Comparison of ENCODE assay signal across 14 cellular contexts in genomic region chr17:16250635-16251034, GRCh38. TPM values are rescaled to one million over a fixed set of nuclear protein-coding genes. Genes with fewer than 3 reads are reported as not detected.
DNase-seq lines count a peak whose midpoint lies in the region; ATAC-seq and TF ChIP-seq lines count a peak whose summit lies in the region.
"Had no signal": no experiment of that assay in that cellular context is flagged by ENCODE, and none has a peak within 500 bp of the region (broad histone marks: within the 10 kb centered on the region; RNA-seq: fewer than 3 reads in every experiment).

No MANE protein-coding gene starts in this region.

- ATAC-seq in activated T-helper 17 cell treated with anti-CD3 and anti-CD28 coated beads, Interleukin-2, amount 50 U/mL, for 72 hours (replicated peaks) = peak; percentile 26
- ATAC-seq in stimulated activated naive CD8-positive, alpha-beta T cell treated with anti-CD3 and anti-CD28 coated beads, Interleukin-15, Interleukin-2, amounts not matched to agents 100 U/mL and 50 U/mL, for 24 hours = peak; percentile 59
- no peak for ATAC-seq in HG02798 (IDR thresholded peaks at IDR 0.05; ENCODE audit: poor library complexity, unreplicated experiment)
- ATAC-seq in GM18517 (IDR thresholded peaks at IDR 0.05; ENCODE audit: unreplicated experiment) = no peak
- ATAC-seq: activated CD8-positive, alpha-beta memory T cell treated with anti-CD3 and anti-CD28 coated beads, Interleukin-2, amount 10 ng/mL, durations not matched to agents 7 days and 5 days had no signal

- H3K4me3 Mint-ChIP-seq in activated naive CD4-positive, alpha-beta T cell treated with anti-CD3 and anti-CD28 coated beads for 36 hours = no peak overlapping the region
- no peak overlapping the region for H3K4me3 Mint-ChIP-seq in activated naive CD4-positive, alpha-beta T cell treated with anti-CD3 and anti-CD28 coated beads, Interleukin-2, amount 10 ng/mL, durations not matched to agents 7 days and 5 days
- no peak overlapping the region for H3K4me3 Mint-ChIP-seq in activated T-helper 17 cell treated with anti-CD3 and anti-CD28 coated beads, Interleukin-2, amount 50 U/mL, for 72 hours
- H3K4me3 Mint-ChIP-seq: activated CD8-positive, alpha-beta memory T cell treated with anti-CD3 and anti-CD28 coated beads, Interleukin-2, amount 10 ng/mL, durations not matched to agents 7 days and 5 days; immature natural killer cell had no signal

- H3K4me3 ChIP-seq in fibroblast of mammary gland (ENCODE audit: control insufficient read depth, low read depth, low read length) = no peak overlapping the region
- H3K4me3 ChIP-seq: SJCRH30 had no signal

- peaks cover 16% of the 10 kb centered on the region for H3K4me1 Mint-ChIP-seq in activated naive CD4-positive, alpha-beta T cell treated with anti-CD3 and anti-CD28 coated beads for 36 hours (ENCODE audit: low read depth)
- H3K4me1 Mint-ChIP-seq in activated naive CD4-positive, alpha-beta T cell treated with anti-CD3 and anti-CD28 coated beads, Interleukin-2, amount 10 ng/mL, durations not matched to agents 7 days and 5 days = peaks cover 7% of the 10 kb centered on the region
- H3K4me1 Mint-ChIP-seq in activated T-helper 17 cell treated with anti-CD3 and anti-CD28 coated beads, Interleukin-2, amount 50 U/mL, for 72 hours = peaks cover 14% of the 10 kb centered on the region

- H3K36me3 Mint-ChIP-seq in activated naive CD4-positive, alpha-beta T cell treated with anti-CD3 and anti-CD28 coated beads for 36 hours (ENCODE audit: low read depth) = peaks cover 16% of the 10 kb centered on the region
- H3K36me3 Mint-ChIP-seq in activated naive CD4-positive, alpha-beta T cell treated with anti-CD3 and anti-CD28 coated beads, Interleukin-2, amount 10 ng/mL, durations not matched to agents 7 days and 5 days = peaks cover 4% of the 10 kb centered on the region
- peaks cover 26% of the 10 kb centered on the region for H3K36me3 Mint-ChIP-seq in activated T-helper 17 cell treated with anti-CD3 and anti-CD28 coated beads, Interleukin-2, amount 50 U/mL, for 72 hours (ENCODE audit: low read depth)

- DNase-seq in activated naive CD4-positive, alpha-beta T cell treated with anti-CD3 and anti-CD28 coated beads for 36 hours = no peak
- no peak for DNase-seq in activated naive CD4-positive, alpha-beta T cell treated with anti-CD3 and anti-CD28 coated beads, Interleukin-2, amount 10 ng/mL, durations not matched to agents 7 days and 5 days
- DNase-seq in fibroblast of mammary gland (ENCODE audit: low read depth) (peak; percentile 54), NCI-H345 treated with DMSO at 0.1 percent for 48 hours (lab: John Stamatoyannopoulos, UW; ENCODE audit: unreplicated experiment) (no peak)
- no peak for DNase-seq in stimulated activated naive CD8-positive, alpha-beta T cell treated with anti-CD3 and anti-CD28 coated beads, Interleukin-15, Interleukin-2, amounts not matched to agents 100 U/mL and 50 U/mL, for 24 hours
- DNase-seq: activated CD8-positive, alpha-beta memory T cell treated with anti-CD3 and anti-CD28 coated beads, Interleukin-2, amount 10 ng/mL, durations not matched to agents 7 days and 5 days; AML-193; amniotic stem cell; immature natural killer cell; mesendoderm; SJCRH30 had no signal

- no peak for TF ChIP-seq CTCF in fibroblast of mammary gland (conservative IDR thresholded peaks at IDR 0.05; ENCODE audit: control insufficient read depth, insufficient read depth, low read depth, low read length)

- CTCF ChIA-PET in activated naive CD4-positive, alpha-beta T cell treated with anti-CD3 and anti-CD28 coated beads for 36 hours (lab: Charles Lee) = interaction anchor here (0.5 kb wide), 1 partner anchor 113 kb away, joined by 3 read pairs; no protein-coding TSS in a partner anchor
- CTCF ChIA-PET in activated naive CD4-positive, alpha-beta T cell treated with anti-CD3 and anti-CD28 coated beads, Interleukin-2, amount 10 ng/mL, durations not matched to agents 7 days and 5 days (lab: Charles Lee) = no interaction called here

- no peaks in the 10 kb centered on the region for H3K9me3 Mint-ChIP-seq in activated naive CD4-positive, alpha-beta T cell treated with anti-CD3 and anti-CD28 coated beads for 36 hours
- no peaks in the 10 kb centered on the region for H3K9me3 Mint-ChIP-seq in activated naive CD4-positive, alpha-beta T cell treated with anti-CD3 and anti-CD28 coated beads, Interleukin-2, amount 10 ng/mL, durations not matched to agents 7 days and 5 days
- H3K9me3 Mint-ChIP-seq in activated T-helper 17 cell treated with anti-CD3 and anti-CD28 coated beads, Interleukin-2, amount 50 U/mL, for 72 hours = no peaks in the 10 kb centered on the region
- H3K9me3 Mint-ChIP-seq: immature natural killer cell had no signal

- intact Hi-C loops in activated naive CD4-positive, alpha-beta T cell treated with anti-CD3 and anti-CD28 coated beads for 36 hours (cut with micrococcal nuclease) = no loop called here

- no peaks in the 10 kb centered on the region for H3K27me3 Mint-ChIP-seq in activated naive CD4-positive, alpha-beta T cell treated with anti-CD3 and anti-CD28 coated beads for 36 hours (ENCODE audit: low read depth)
- H3K27me3 Mint-ChIP-seq in activated naive CD4-positive, alpha-beta T cell treated with anti-CD3 and anti-CD28 coated beads, Interleukin-2, amount 10 ng/mL, durations not matched to agents 7 days and 5 days = no peaks in the 10 kb centered on the region
- no peaks in the 10 kb centered on the region for H3K27me3 Mint-ChIP-seq in activated T-helper 17 cell treated with anti-CD3 and anti-CD28 coated beads, Interleukin-2, amount 50 U/mL, for 72 hours
- H3K27me3 Mint-ChIP-seq: activated CD8-positive, alpha-beta memory T cell treated with anti-CD3 and anti-CD28 coated beads, Interleukin-2, amount 10 ng/mL, durations not matched to agents 7 days and 5 days had no signal

- H3K27ac Mint-ChIP-seq in activated naive CD4-positive, alpha-beta T cell treated with anti-CD3 and anti-CD28 coated beads for 36 hours = peak overlapping the region; percentile 46
- no peak overlapping the region for H3K27ac Mint-ChIP-seq in activated naive CD4-positive, alpha-beta T cell treated with anti-CD3 and anti-CD28 coated beads, Interleukin-2, amount 10 ng/mL, durations not matched to agents 7 days and 5 days
- peak overlapping the region; percentile 73 for H3K27ac Mint-ChIP-seq in activated T-helper 17 cell treated with anti-CD3 and anti-CD28 coated beads, Interleukin-2, amount 50 U/mL, for 72 hours
- H3K27ac Mint-ChIP-seq: activated CD8-positive, alpha-beta memory T cell treated with anti-CD3 and anti-CD28 coated beads, Interleukin-2, amount 10 ng/mL, durations not matched to agents 7 days and 5 days had no signal

RNA-seq across cellular contexts. Expression of gene PIGL, which starts 33.6 kb away (rescaled TPM):
- 10 to 100 TPM; 40.4 to 42.4 TPM for total RNA-seq in activated naive CD4-positive, alpha-beta T cell treated with anti-CD3 and anti-CD28 coated beads for 36 hours
- total RNA-seq in activated T-helper 17 cell treated with anti-CD3 and anti-CD28 coated beads, Interleukin-2, amount 50 U/mL, for 72 hours = 10 to 100 TPM; 35.5 to 38.7 TPM

RNA-seq across cellular contexts. Expression of gene NCOR1, which starts 35.3 kb away (rescaled TPM):
- total RNA-seq in activated naive CD4-positive, alpha-beta T cell treated with anti-CD3 and anti-CD28 coated beads for 36 hours = 100 to 1,000 TPM; 101 to 104 TPM
- total RNA-seq in activated T-helper 17 cell treated with anti-CD3 and anti-CD28 coated beads, Interleukin-2, amount 50 U/mL, for 72 hours = 100 to 1,000 TPM; 112 to 144 TPM

Comparison
In these comparisons a context has a peak if more than half of its experiments do, and no peak if none do; other contexts are left out.
1. ATAC-seq: peak in activated T-helper 17 cell treated with anti-CD3 and anti-CD28 coated beads, Interleukin-2, amount 50 U/mL, for 72 hours (single experiment) and stimulated activated naive CD8-positive, alpha-beta T cell treated with anti-CD3 and anti-CD28 coated beads, Interleukin-15, Interleukin-2, amounts not matched to agents 100 U/mL and 50 U/mL, for 24 hours (single experiment); none in HG02798 (single experiment) and GM18517 (single experiment).